In genomic region chr20:50980851-50981713, GRCh38 we compare ENCODE assay signal across 8 cellular contexts. TPM values are rescaled to one million over a fixed set of nuclear protein-coding genes. Genes with fewer than 3 reads are reported as not detected.
A peak's percentile ranks its signal among the peaks of the same experiment; 100 is the strongest.
DNase-seq lines count a peak whose midpoint lies in the region; ATAC-seq and TF ChIP-seq lines count a peak whose summit lies in the region.

No MANE protein-coding gene starts in this region.

- peak; percentile 29 to 65 (median 45) for DNase-seq in activated CD4-positive, CD25-positive, alpha-beta regulatory T cell (lab: John Stamatoyannopoulos, UW)
- DNase-seq in NCI-H2029 treated with DMSO at 0.1 percent for 48 hours (lab: John Stamatoyannopoulos, UW), result peak; percentile 5
- DNase-seq in breast epithelium (ENCODE audit: low spot score in 2 of 2), result no peak
- peak; percentile 52 for DNase-seq in left lobe of liver (ENCODE audit: low spot score)
- peak; percentile 41 for DNase-seq in stimulated activated CD8-positive, alpha-beta memory T cell treated with anti-CD3 and anti-CD28 coated beads, Interleukin-15, amount 100 ng/mL, for 24 hours (ENCODE audit: low read depth)

- no peak for ATAC-seq in activated CD4-positive, CD25-positive, alpha-beta regulatory T cell treated with anti-CD3 and anti-CD28 coated beads, Interleukin-2, amount 50 U/mL, for 24 hours
- ATAC-seq in left lobe of liver, result peak; percentile 64
- ATAC-seq in HG02840 (IDR thresholded peaks at IDR 0.05; ENCODE audit: low FRiP score, unreplicated experiment), result no peak

- H3K4me1 ChIP-seq in breast epithelium, result no peaks in the 10 kb centered on the region

- no peak overlapping the region for H3K4me3 ChIP-seq in breast epithelium

- peaks cover 0 to 4% of the 10 kb centered on the region in 2 donors for H3K27me3 ChIP-seq in breast epithelium

- no peak overlapping the region for H3K27ac ChIP-seq in VCaP
- H3K27ac ChIP-seq in breast epithelium, result no peak overlapping the region

- TF ChIP-seq CTCF in VCaP (conservative IDR thresholded peaks at IDR 0.05) (peak; percentile 92), breast epithelium (IDR thresholded peaks at IDR 0.05) (peak; percentile 57 to 66 (median 65))

- no peaks in the 10 kb centered on the region for H3K9me3 ChIP-seq in breast epithelium

- H3K36me3 ChIP-seq in breast epithelium, result no peaks in the 10 kb centered on the region

- TF ChIP-seq POLR2A in breast epithelium (IDR thresholded peaks at IDR 0.05), result no peak

- intact Hi-C loops in breast epithelium (cut with DNase I; ENCODE audit: low total_unique reads), result loop anchor here (5.0 to 10.0 kb wide), 2 partner anchors 224 to 326 kb away; no protein-coding TSS in a partner anchor

RNA-seq across cellular contexts. Expression of gene MOCS3, which starts 22.5 kb away (rescaled TPM):
- total RNA-seq in breast epithelium, result 1 to 10 TPM; 4.5 to 6.4 (median 4.9) TPM
- total RNA-seq in left lobe of liver, result 2.6 TPM

RNA-seq across cellular contexts. Expression of gene DPM1, which starts 22.8 kb away (rescaled TPM):
- total RNA-seq in breast epithelium (10 to 100 TPM; 43.4 to 61.2 (median 53.4) TPM), left lobe of liver (13.6 TPM)

RNA-seq across cellular contexts. Expression of gene KCNG1, which starts 41.8 kb away (rescaled TPM):
- total RNA-seq in breast epithelium, result 1 to 10 TPM in 2 of 3 donors, not detected in 1; 1.3 to 7.0 TPM
- 0.20 TPM for total RNA-seq in left lobe of liver

RNA-seq across cellular contexts. Expression of gene ADNP, which starts 49.8 kb away (rescaled TPM):
- total RNA-seq in breast epithelium (10 to 100 TPM; 51.7 to 70.2 (median 60.0) TPM), left lobe of liver (21.1 TPM)

Comparison
In these comparisons a context has a peak if more than half of its experiments do, and no peak if none do; other contexts are left out.
1. DNase-seq: peak in activated CD4-positive, CD25-positive, alpha-beta regulatory T cell (4 of 4), NCI-H2029 treated with DMSO at 0.1 percent for 48 hours (single experiment), left lobe of liver (single experiment) and stimulated activated CD8-positive, alpha-beta memory T cell treated with anti-CD3 and anti-CD28 coated beads, Interleukin-15, amount 100 ng/mL, for 24 hours (single experiment); none in breast epithelium (0 of 2).